9 cellular contexts compared by ENCODE assay signal in genomic region chr2:102033750-102034682, GRCh38. TPM values are rescaled to one million over a fixed set of nuclear protein-coding genes. Genes with fewer than 3 reads are reported as not detected.
A peak's percentile ranks its signal among the peaks of the same experiment; 100 is the strongest.
DNase-seq lines count a peak whose midpoint lies in the region; ATAC-seq, FAIRE-seq and TF ChIP-seq lines count a peak whose summit lies in the region.
"Had no signal": no experiment of that assay in that cellular context is flagged by ENCODE, and none has a peak within 500 bp of the region (broad histone marks: within the 10 kb centered on the region; RNA-seq: fewer than 3 reads in every experiment).

No MANE protein-coding gene starts in this region.

- FAIRE-seq in H54 (lab: Jason Lieb, UNC), result no peak

- peaks cover 1% of the 10 kb centered on the region for H3K36me3 Mint-ChIP-seq in T-helper 2 cell treated with Interferon-gamma antibody and Interleukin-4, amounts not matched to agents 5 μg/mL and 100 μg/mL, for 36 hours (ENCODE audit: low read depth)
- H3K36me3 Mint-ChIP-seq in activated T-helper 2 cell treated with anti-CD3 and anti-CD28 coated beads, Interferon-gamma antibody, Interleukin-2, Interleukin-4, amounts not matched to agents 10 μg/mL and 5 μg/mL and 100 μg/mL, durations not matched to agents 14 hours and 24 hours and 36 hours (ENCODE audit: low read depth), result no peaks in the 10 kb centered on the region

- H3K36me3 ChIP-seq in right lobe of liver (no peaks in the 10 kb centered on the region), testis (ENCODE audit: low read depth, missing control alignments) (no peaks in the 10 kb centered on the region)

- ATAC-seq in right lobe of liver (peak; percentile 66 to 74 (median 72)), GM19324 (IDR thresholded peaks at IDR 0.05; ENCODE audit: low FRiP score, unreplicated experiment) (no peak)

- H3K4me3 ChIP-seq in right lobe of liver (peak overlapping the region in 1 of 3 donors; percentile 5), testis (no peak overlapping the region)

- peak overlapping the region; percentile 49 to 83 (median 71) for H3K27ac ChIP-seq in right lobe of liver
- H3K27ac ChIP-seq in testis, result peak overlapping the region; percentile 42 to 52

- peaks cover 0 to 51% (median 26%) of the 10 kb centered on the region in 4 donors for H3K4me1 ChIP-seq in right lobe of liver
- H3K4me1 ChIP-seq in testis, result peaks cover 33% of the 10 kb centered on the region

- TF ChIP-seq POLR2A in right lobe of liver (IDR thresholded peaks at IDR 0.05), result no peak
- no peak for TF ChIP-seq POLR2A in testis (IDR thresholded peaks at IDR 0.05)
- no peak for TF ChIP-seq POLR2A in H54 (IDR thresholded peaks at IDR 0.05; ENCODE audit: low read depth, low read length)

- H3K27me3 ChIP-seq in right lobe of liver (no peaks in the 10 kb centered on the region), testis (no peaks in the 10 kb centered on the region)

- 12% methylated on average over 5 of the region's 9 CpGs for WGBS in right lobe of liver (ENCODE audit: insufficient coverage, low coverage, low lambda C conversion rate, missing lambda C conversion rate)
- WGBS in testis, 2 donors, result 49 to 61% methylated on average over 9 of the region's 9 CpGs

- peaks cover 5% of the 10 kb centered on the region for H3K9me3 Mint-ChIP-seq in T-helper 2 cell treated with Interferon-gamma antibody and Interleukin-4, amounts not matched to agents 5 μg/mL and 100 μg/mL, for 36 hours
- H3K9me3 Mint-ChIP-seq in activated T-helper 2 cell treated with anti-CD3 and anti-CD28 coated beads, Interferon-gamma antibody, Interleukin-2, Interleukin-4, amounts not matched to agents 10 μg/mL and 5 μg/mL and 100 μg/mL, durations not matched to agents 14 hours and 24 hours and 36 hours, result no peaks in the 10 kb centered on the region

- peak overlapping the region; percentile 47 for H3K4me3 Mint-ChIP-seq in T-helper 2 cell treated with Interferon-gamma antibody and Interleukin-4, amounts not matched to agents 5 μg/mL and 100 μg/mL, for 36 hours
- no peak overlapping the region for H3K4me3 Mint-ChIP-seq in activated T-helper 2 cell treated with anti-CD3 and anti-CD28 coated beads, Interferon-gamma antibody, Interleukin-2, Interleukin-4, amounts not matched to agents 10 μg/mL and 5 μg/mL and 100 μg/mL, durations not matched to agents 14 hours and 24 hours and 36 hours (ENCODE audit: low read depth)

- H3K27me3 Mint-ChIP-seq in T-helper 2 cell treated with Interferon-gamma antibody and Interleukin-4, amounts not matched to agents 5 μg/mL and 100 μg/mL, for 36 hours (ENCODE audit: low read depth), result no peaks in the 10 kb centered on the region
- H3K27me3 Mint-ChIP-seq in activated T-helper 2 cell treated with anti-CD3 and anti-CD28 coated beads, Interferon-gamma antibody, Interleukin-2, Interleukin-4, amounts not matched to agents 10 μg/mL and 5 μg/mL and 100 μg/mL, durations not matched to agents 14 hours and 24 hours and 36 hours (ENCODE audit: low read depth), result peaks cover 3% of the 10 kb centered on the region

- H3K4me1 Mint-ChIP-seq in T-helper 2 cell treated with Interferon-gamma antibody and Interleukin-4, amounts not matched to agents 5 μg/mL and 100 μg/mL, for 36 hours (ENCODE audit: low read depth), result peaks cover 34% of the 10 kb centered on the region
- H3K4me1 Mint-ChIP-seq in activated T-helper 2 cell treated with anti-CD3 and anti-CD28 coated beads, Interferon-gamma antibody, Interleukin-2, Interleukin-4, amounts not matched to agents 10 μg/mL and 5 μg/mL and 100 μg/mL, durations not matched to agents 14 hours and 24 hours and 36 hours (ENCODE audit: low read depth), result peaks cover 37% of the 10 kb centered on the region

- H3K27ac Mint-ChIP-seq in T-helper 2 cell treated with Interferon-gamma antibody and Interleukin-4, amounts not matched to agents 5 μg/mL and 100 μg/mL, for 36 hours, result peak overlapping the region; percentile 83
- H3K27ac Mint-ChIP-seq in activated T-helper 2 cell treated with anti-CD3 and anti-CD28 coated beads, Interferon-gamma antibody, Interleukin-2, Interleukin-4, amounts not matched to agents 10 μg/mL and 5 μg/mL and 100 μg/mL, durations not matched to agents 14 hours and 24 hours and 36 hours, result peak overlapping the region; percentile 63

- DNase-seq in T-helper 2 cell treated with Interferon-gamma antibody and Interleukin-4, amounts not matched to agents 5 μg/mL and 100 μg/mL, for 36 hours (ENCODE audit: low spot score), result no peak
- DNase-seq in T-helper 2 cell, result no peak
- DNase-seq in activated T-helper 2 cell treated with anti-CD3 and anti-CD28 coated beads, Interferon-gamma antibody, Interleukin-2, Interleukin-4, amounts not matched to agents 10 μg/mL and 5 μg/mL and 100 μg/mL, durations not matched to agents 14 hours and 24 hours and 36 hours (ENCODE audit: low spot score), result no peak
- peak in 1 of 3 donors; percentile 67 for DNase-seq in right lobe of liver
- no peak for DNase-seq in testis
- DNase-seq in posterior vena cava (ENCODE audit: low spot score), result no peak
- DNase-seq in H54 (ENCODE audit: insufficient read length, low spot score), result no peak
- DNase-seq: SHP77 had no signal

- TF ChIP-seq CTCF in right lobe of liver (IDR thresholded peaks at IDR 0.05) (no peak), testis (IDR thresholded peaks at IDR 0.05) (no peak)

- intact Hi-C loops in activated T-helper 2 cell treated with anti-CD3 and anti-CD28 coated beads, Interferon-gamma antibody, Interleukin-2, Interleukin-4, amounts not matched to agents 10 μg/mL and 5 μg/mL and 100 μg/mL, durations not matched to agents 14 hours and 24 hours and 36 hours (cut with micrococcal nuclease), result no loop called here
- intact Hi-C loops in right lobe of liver (cut with DNase I) (no loop called here), testis (cut with DNase I; ENCODE audit: low total_unique reads) (no loop called here), posterior vena cava (cut with DNase I) (loop anchor here in 1 of 2 donors (10.0 kb wide), 1 partner anchor 339 kb away; the partner anchor contains the start of gene MAP4K4)

- no peaks in the 10 kb centered on the region for H3K9me3 ChIP-seq in right lobe of liver
- no peaks in the 10 kb centered on the region for H3K9me3 ChIP-seq in testis

RNA-seq across cellular contexts. Expression of gene IL1R2, which starts 42.3 kb away (rescaled TPM):
- total RNA-seq in activated T-helper 2 cell treated with anti-CD3 and anti-CD28 coated beads, Interferon-gamma antibody, Interleukin-2, Interleukin-4, amounts not matched to agents 10 μg/mL and 5 μg/mL and 100 μg/mL, durations not matched to agents 14 hours and 24 hours and 36 hours, result 0.97 and 1.8 TPM in 2 replicates
- total RNA-seq in right lobe of liver (10 to 100 TPM in 4 of 6 experiments, 1 to 10 TPM in 2; 5.5 to 22.8 (median 12.3) TPM), testis (1 to 10 TPM; 2.7 to 3.7 TPM), posterior vena cava (10 to 100 TPM; 16.3 to 27.0 TPM)
- polyA plus RNA-seq in testis (ENCODE audit: insufficient read depth, low read depth, low replicate concordance), result 2.2 TPM
